Comparison of ENCODE assay signal across 8 cellular contexts in the genomic region with DNA sequence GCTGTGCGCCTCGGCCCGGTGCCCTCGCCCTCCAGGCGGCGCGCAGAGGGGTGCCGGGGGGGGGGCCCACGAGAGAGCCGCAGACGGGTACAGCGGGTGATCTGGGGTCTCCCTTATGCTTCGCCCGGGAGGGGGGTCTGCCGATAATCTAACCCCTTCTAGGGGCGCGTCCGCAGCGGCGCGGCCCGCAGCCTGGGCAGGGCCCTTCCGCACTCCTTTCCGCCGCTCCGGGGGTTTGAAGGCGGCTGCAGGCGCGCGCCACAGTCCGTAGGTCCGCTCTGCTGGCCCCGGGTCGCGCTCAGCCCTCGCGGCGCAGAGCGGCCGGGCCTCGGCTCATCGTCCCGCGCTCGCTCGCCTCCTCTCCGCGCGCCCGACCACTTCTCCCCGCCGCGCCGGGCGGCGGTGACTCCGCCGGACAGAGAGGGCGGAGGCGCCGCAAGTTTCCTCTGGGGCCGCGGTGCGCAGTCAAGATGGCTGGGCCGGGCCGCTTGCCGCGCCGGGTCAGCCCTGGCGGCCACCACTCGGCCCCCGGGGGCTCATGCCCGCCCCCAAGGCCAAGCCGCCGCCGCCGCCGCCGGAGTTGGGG. TPM values are rescaled to one million over a fixed set of nuclear protein-coding genes. Genes with fewer than 3 reads are reported as not detected.
DNase-seq lines count a peak whose midpoint lies in the region; ATAC-seq and TF ChIP-seq lines count a peak whose summit lies in the region.

No MANE protein-coding gene starts in this region.

- H3K4me1 ChIP-seq in BE2C: no peaks in the 10 kb centered on the region; the same call in 1 of the 2 replicates

- H3K4me1 Mint-ChIP-seq in natural killer cell: peaks cover 27 to 33% of the 10 kb centered on the region in 2 donors

- H3K27me3 Mint-ChIP-seq in natural killer cell (ENCODE audit: low read depth in 2 of 2): peaks cover 30 to 32% of the 10 kb centered on the region in 2 donors

- intact Hi-C loops in natural killer cell (cut with micrococcal nuclease): loop anchor here (10.0 kb wide), 1 partner anchor 517 kb away; a partner anchor contains a TSS

- in situ Hi-C loops in G401 (cut with HindIII; ENCODE audit: low sequenced_read_pairs): no loop called here

- H3K36me3 ChIP-seq in BE2C: no peaks in the 10 kb centered on the region

- H3K4me3 Mint-ChIP-seq in natural killer cell: peak overlapping the region; percentile 87

- no peak overlapping the region for H3K27ac Mint-ChIP-seq in natural killer cell

- H3K9me3 Mint-ChIP-seq in natural killer cell: no peaks in the 10 kb centered on the region

- no peaks in the 10 kb centered on the region for H3K36me3 Mint-ChIP-seq in natural killer cell

- H3K9me3 ChIP-seq in BE2C: no peaks in the 10 kb centered on the region

- TF ChIP-seq CTCF in BE2C (IDR thresholded peaks at IDR 0.05; ENCODE audit: low read depth, low read length) (no peak), epithelial cell of proximal tubule (conservative IDR thresholded peaks at IDR 0.05; ENCODE audit: low read depth, low read length) (no peak), natural killer cell (IDR thresholded peaks at IDR 0.05) (no peak)

- peak overlapping the region; percentile 63 for H3K4me3 ChIP-seq in BE2C (ENCODE audit: low read depth, low read length)
- H3K4me3 ChIP-seq in epithelial cell of proximal tubule (ENCODE audit: low read depth, low read length): peak overlapping the region; percentile 68

- peaks cover 64% of the 10 kb centered on the region for H3K27me3 ChIP-seq in BE2C

- DNase-seq in BE2C (peak; percentile 34), SW480 (ENCODE audit: low spot score) (peak; percentile 27), epithelial cell of proximal tubule (ENCODE audit: low read depth) (no peak), natural killer cell (peak; percentile 19), GDM1 (lab: John Stamatoyannopoulos, UW) (no peak), G401 (ENCODE audit: low spot score) (no peak)

- ATAC-seq in GM18867 (IDR thresholded peaks at IDR 0.05; ENCODE audit: unreplicated experiment) (peak; percentile 33), HG03025 (IDR thresholded peaks at IDR 0.05; ENCODE audit: low FRiP score, unreplicated experiment) (peak; percentile 21), natural killer cell (peak; percentile 7 to 19 (median 11))

RNA-seq across cellular contexts. Expression of a gene that starts 0.6 kb away (rescaled TPM):
- not detected for polyA plus RNA-seq in BE2C (2012; ENCODE audit: insufficient read depth, insufficient read length, low read depth)
- total RNA-seq in epithelial cell of proximal tubule (8.2 and 13.4 TPM in 2 replicates), natural killer cell (1 to 10 TPM in 2 of 3 donors, under 1 TPM in 1; 0.85 to 1.4 (median 1.4) TPM)
- 0.14 and 0.18 TPM in 2 replicates for total RNA-seq in G401 (2014; rRNA removed; shearing (Covaris generic))

RNA-seq across cellular contexts. Expression of a gene that starts 36.4 kb away (rescaled TPM):
- polyA plus RNA-seq in BE2C (2012; ENCODE audit: insufficient read depth, insufficient read length, low read depth): not detected
- total RNA-seq in epithelial cell of proximal tubule (not detected in 2 replicates), natural killer cell (not detected)
- total RNA-seq in G401 (2014; rRNA removed; shearing (Covaris generic)): not detected in 2 replicates

Comparison
In these comparisons a context has a peak if more than half of its experiments do, and no peak if none do; other contexts are left out.
1. DNase-seq: peak in BE2C (single experiment), SW480 (single experiment) and natural killer cell (single experiment); none in epithelial cell of proximal tubule (single experiment), GDM1 (single experiment) and G401 (single experiment).
2. Peak in every context shown above with its lines, with median percentiles within 50 percentile points of each other: ATAC-seq.